In genomic region chr5:124263680-124264491, GRCh38 we compare ENCODE assay signal across 12 cellular contexts.
A peak's percentile ranks its signal among the peaks of the same experiment; 100 is the strongest.
DNase-seq lines count a peak whose midpoint lies in the region; ATAC-seq and TF ChIP-seq lines count a peak whose summit lies in the region.
"Had no signal": no experiment of that assay in that cellular context is flagged by ENCODE, and none has a peak within 500 bp of the region (broad histone marks: within the 10 kb centered on the region; RNA-seq: fewer than 3 reads in every experiment).

No MANE protein-coding gene starts in this region.

- WGBS in ectodermal cell, 2 experiments, result 15 to 16% methylated on average over 6 of the region's 6 CpGs
- WGBS in adrenal gland, 4 donors, result 74 to 83% (median 77%) methylated on average over 6 of the region's 6 CpGs

- H3K36me3 Mint-ChIP-seq in nephron progenitor cell (ENCODE audit: low read depth), result no peaks in the 10 kb centered on the region

- H3K4me3 ChIP-seq in H7 (ENCODE audit: insufficient read depth, low read depth, low read length) (no peak overlapping the region), ectodermal cell (ENCODE audit: insufficient read depth, low read depth, low read length) (no peak overlapping the region), adrenal gland (no peak overlapping the region)
- H3K4me3 ChIP-seq: esophagus muscularis mucosa had no signal

- no peaks in the 10 kb centered on the region for H3K27me3 Mint-ChIP-seq in nephron progenitor cell (ENCODE audit: low read depth, poor library complexity)

- intact Hi-C loops in adrenal gland (cut with DNase I), result no loop called here

- H3K27ac Mint-ChIP-seq in nephron progenitor cell, result no peak overlapping the region
- H3K27ac Mint-ChIP-seq: activated CD8-positive, alpha-beta T cell treated with anti-CD3 and anti-CD28 coated beads, Interleukin-2, amount 10 ng/mL, durations not matched to agents 7 days and 5 days had no signal

- ATAC-seq in GM21526 (IDR thresholded peaks at IDR 0.05; ENCODE audit: low FRiP score, unreplicated experiment) (no peak), GM18907 (IDR thresholded peaks at IDR 0.05; ENCODE audit: unreplicated experiment) (no peak)
- ATAC-seq: activated CD8-positive, alpha-beta T cell treated with anti-CD3 and anti-CD28 coated beads, Interleukin-2, amount 10 ng/mL, durations not matched to agents 7 days and 5 days had no signal

- TF ChIP-seq POLR2A in adrenal gland (IDR thresholded peaks at IDR 0.05), result no peak

- H3K4me1 ChIP-seq in ectodermal cell (ENCODE audit: control insufficient read depth, insufficient read depth, low read length), result peaks cover 28% of the 10 kb centered on the region
- no peaks in the 10 kb centered on the region for H3K4me1 ChIP-seq in adrenal gland (replicated peaks in 1 of 2)

- H3K27me3 ChIP-seq in H7 (ENCODE audit: control insufficient read depth, insufficient read depth, low read length), result no peaks in the 10 kb centered on the region; the same call in 1 of the 2 replicates
- peaks cover 10% of the 10 kb centered on the region for H3K27me3 ChIP-seq in ectodermal cell (ENCODE audit: control insufficient read depth, insufficient read depth, low read length, poor library complexity, severe bottlenecking)
- H3K27me3 ChIP-seq in adrenal gland, result no peaks in the 10 kb centered on the region
- H3K27me3 ChIP-seq: esophagus muscularis mucosa had no signal

- no peaks in the 10 kb centered on the region for H3K9me3 Mint-ChIP-seq in nephron progenitor cell

- H3K9me3 ChIP-seq in ectodermal cell (ENCODE audit: control insufficient read depth, low read length), result no peaks in the 10 kb centered on the region
- no peaks in the 10 kb centered on the region for H3K9me3 ChIP-seq in adrenal gland (replicated peaks in 1 of 3)
- H3K9me3 ChIP-seq: esophagus muscularis mucosa had no signal

- H3K36me3 ChIP-seq in H7 (replicated peaks; ENCODE audit: control insufficient read depth, insufficient read depth, low read length), result no peaks in the 10 kb centered on the region
- no peaks in the 10 kb centered on the region for H3K36me3 ChIP-seq in ectodermal cell (ENCODE audit: control insufficient read depth, insufficient read depth, low read length)
- no peaks in the 10 kb centered on the region for H3K36me3 ChIP-seq in adrenal gland (replicated peaks in 1 of 2)
- H3K36me3 ChIP-seq: esophagus muscularis mucosa had no signal

- TF ChIP-seq CTCF in nephron progenitor cell (IDR thresholded peaks at IDR 0.05) (no peak), adrenal gland (IDR thresholded peaks at IDR 0.05) (no peak)

- no peaks in the 10 kb centered on the region for H3K4me1 Mint-ChIP-seq in nephron progenitor cell

- H3K27ac ChIP-seq in ectodermal cell (ENCODE audit: insufficient read depth, low read depth, low read length, poor library complexity, severe bottlenecking) (peak overlapping the region; percentile 46), adrenal gland (no peak overlapping the region)
- H3K27ac ChIP-seq: esophagus muscularis mucosa had no signal

- DNase-seq in H7 (peak; percentile 9), NCI-H2227 (lab: John Stamatoyannopoulos, UW; ENCODE audit: unreplicated experiment) (peak; percentile 47), nephron progenitor cell (peak; percentile 3), DMS 273 treated with DMSO at 0.1 percent for 48 hours (lab: John Stamatoyannopoulos, UW) (no peak), adrenal gland (no peak)
- DNase-seq: activated CD8-positive, alpha-beta T cell treated with anti-CD3 and anti-CD28 coated beads, Interleukin-2, amount 10 ng/mL, durations not matched to agents 7 days and 5 days; left cardiac atrium; NCI-H226 had no signal

- no peak overlapping the region for H3K4me3 Mint-ChIP-seq in nephron progenitor cell
- H3K4me3 Mint-ChIP-seq: activated CD8-positive, alpha-beta T cell treated with anti-CD3 and anti-CD28 coated beads, Interleukin-2, amount 10 ng/mL, durations not matched to agents 7 days and 5 days had no signal

Comparison
In these comparisons a context has a peak if more than half of its experiments do, and no peak if none do; other contexts are left out.
1. DNase-seq: peak in H7 (single experiment), NCI-H2227 (single experiment) and nephron progenitor cell (single experiment); none in DMS 273 treated with DMSO at 0.1 percent for 48 hours (single experiment) and adrenal gland (0 of 7).